16 cellular contexts compared by ENCODE assay signal in the genomic region with DNA sequence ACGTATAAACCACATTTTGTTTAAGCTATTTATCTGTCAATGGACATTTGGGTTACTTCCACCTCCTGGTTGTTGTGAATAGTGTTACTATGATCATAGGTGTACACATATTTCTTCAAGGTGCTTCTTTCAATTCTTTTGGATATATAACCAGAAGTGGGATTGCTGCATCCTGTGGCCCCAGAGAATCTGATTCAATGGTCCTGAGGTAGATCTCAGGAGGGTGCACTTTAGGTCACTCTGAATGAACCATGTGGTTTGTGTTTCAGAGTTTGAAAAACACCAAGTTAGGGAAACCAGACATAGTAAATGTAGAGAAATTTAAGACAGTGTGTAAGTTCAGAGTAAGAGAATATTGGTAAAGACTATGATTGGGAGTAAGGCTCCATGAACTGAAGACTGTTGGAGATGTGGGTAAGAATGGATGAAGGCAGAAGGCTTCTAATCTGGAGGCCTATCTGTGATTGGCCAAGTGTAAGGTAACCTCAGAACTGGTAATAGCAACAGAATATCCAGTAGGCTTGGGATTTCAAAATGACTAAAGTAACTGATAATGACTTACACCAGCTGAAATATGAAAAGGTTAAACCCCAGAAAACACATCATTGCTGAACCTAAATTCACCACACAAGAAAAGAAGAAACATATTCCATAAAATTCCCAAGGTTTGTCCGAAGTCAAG.
A peak's percentile ranks its signal among the peaks of the same experiment; 100 is the strongest.
DNase-seq lines count a peak whose midpoint lies in the region; ATAC-seq, FAIRE-seq and TF ChIP-seq lines count a peak whose summit lies in the region.
"Had no signal": no experiment of that assay in that cellular context is flagged by ENCODE, and none has a peak within 500 bp of the region (broad histone marks: within the 10 kb centered on the region; RNA-seq: fewer than 3 reads in every experiment).

No MANE protein-coding gene starts in this region.

- no peak overlapping the region for H2AFZ ChIP-seq in MM.1S (ENCODE audit: low read length)

- no peaks in the 10 kb centered on the region for H4K20me1 ChIP-seq in MM.1S (ENCODE audit: insufficient read depth, low read length)

- no peaks in the 10 kb centered on the region for H3K36me3 ChIP-seq in MM.1S (replicated peaks; ENCODE audit: insufficient read depth, low read length)
- H3K36me3 ChIP-seq: BE2C, prostate gland had no signal

- FAIRE-seq in GM18507 (lab: Jason Lieb, UNC), result peak; percentile 29

- H3K4me2 ChIP-seq in MM.1S (ENCODE audit: low read depth, low read length), result no peak overlapping the region

- 0 out of 2 replicates have a peak, but pooled peaks cover 5% of the 10 kb centered on the region for H3K4me1 ChIP-seq in MM.1S (ENCODE audit: low read length)
- H3K4me1 ChIP-seq: BE2C, body of pancreas, prostate gland had no signal

- no peak for TF ChIP-seq CTCF in MM.1S (IDR thresholded peaks at IDR 0.05; ENCODE audit: low read length)

- no peaks in the 10 kb centered on the region for H3K27me3 ChIP-seq in MM.1S (replicated peaks; ENCODE audit: insufficient read depth, low read length)
- H3K27me3 ChIP-seq: BE2C, body of pancreas had no signal

- DNase-seq in GM18507 (ENCODE audit: extremely low spot score, insufficient read length, low read depth) (no peak), NCI-H2171 (lab: John Stamatoyannopoulos, UW) (no peak), HK-2 (ENCODE audit: unreplicated experiment) (no peak), MM.1S (no peak), NCI-H774 (lab: John Stamatoyannopoulos, UW) (no peak)
- DNase-seq: BE2C, body of pancreas, EL, IMR-90, mesendoderm, NCI-H2081 had no signal

- H3K9me2 ChIP-seq in MM.1S (replicated peaks; ENCODE audit: insufficient read depth, low read length), result no peaks in the 10 kb centered on the region

- H3K4me3 ChIP-seq in MM.1S (ENCODE audit: low read length), result no peak overlapping the region
- H3K4me3 ChIP-seq: body of pancreas, prostate gland had no signal

- ATAC-seq in GM19372 (IDR thresholded peaks at IDR 0.05; ENCODE audit: low read depth, unreplicated experiment) (peak; percentile 29), HG02759 (IDR thresholded peaks at IDR 0.05; ENCODE audit: unreplicated experiment) (peak; percentile 43), HG03442 (IDR thresholded peaks at IDR 0.05; ENCODE audit: unreplicated experiment) (peak; percentile 33)
- ATAC-seq: body of pancreas had no signal

- no peak overlapping the region for H3K27ac ChIP-seq in MM.1S (ENCODE audit: low read length)
- H3K27ac ChIP-seq: body of pancreas, epithelial cell of prostate, prostate gland had no signal

- no peak overlapping the region for H3K9ac ChIP-seq in MM.1S (ENCODE audit: low read length)

- H3F3A ChIP-seq in MM.1S (ENCODE audit: insufficient read depth, low read length), result no peaks in the 10 kb centered on the region

- H3K9me3 ChIP-seq in MM.1S (replicated peaks; ENCODE audit: insufficient read depth, low read length), result no peaks in the 10 kb centered on the region
- H3K9me3 ChIP-seq: BE2C, body of pancreas, prostate gland had no signal

- no peaks in the 10 kb centered on the region for H3K79me2 ChIP-seq in MM.1S (ENCODE audit: low read length)
